ENCODE assay signal across 15 cellular contexts in genomic region chrX:96183843-96184242, GRCh38.
DNase-seq lines count a peak whose midpoint lies in the region; ATAC-seq, FAIRE-seq and TF ChIP-seq lines count a peak whose summit lies in the region.
"Had no signal": no experiment of that assay in that cellular context is flagged by ENCODE, and none has a peak within 500 bp of the region (broad histone marks: within the 10 kb centered on the region; RNA-seq: fewer than 3 reads in every experiment).

No MANE protein-coding gene starts in this region.

- FAIRE-seq in urothelium cell line (lab: Jason Lieb, UNC): no peak

- no peaks in the 10 kb centered on the region for H3K27me3 Mint-ChIP-seq in activated T-cell treated with anti-CD3 and anti-CD28 coated beads, Interleukin-2, amount 50 U/mL, for 4 hours (ENCODE audit: low read depth)
- H3K27me3 Mint-ChIP-seq: activated naive CD8-positive, alpha-beta T cell; IgD-negative memory B cell had no signal

- intact Hi-C loops in right cardiac atrium (cut with DNase I): no loop called here

- H3K36me3 Mint-ChIP-seq in activated T-cell treated with anti-CD3 and anti-CD28 coated beads, Interleukin-2, amount 50 U/mL, for 4 hours (ENCODE audit: insufficient read depth): no peaks in the 10 kb centered on the region
- H3K36me3 Mint-ChIP-seq: activated naive CD8-positive, alpha-beta T cell; IgD-negative memory B cell; natural killer cell had no signal

- 48% methylated on average over 3 of the region's 3 CpGs for WGBS in right cardiac atrium

- H3K27me3 ChIP-seq in cardiac muscle cell (no peaks in the 10 kb centered on the region), right cardiac atrium (ENCODE audit: control insufficient read depth, insufficient read depth) (no peaks in the 10 kb centered on the region), RWPE2 (ENCODE audit: insufficient read depth, poor library complexity, severe bottlenecking) (no peaks in the 10 kb centered on the region)

- H3K4me1 ChIP-seq in cardiac muscle cell (ENCODE audit: low read depth): peaks cover 7% of the 10 kb centered on the region
- H3K4me1 ChIP-seq in right cardiac atrium (ENCODE audit: control insufficient read depth, insufficient read depth, low read length): no peaks in the 10 kb centered on the region
- H3K4me1 ChIP-seq in RWPE2 (ENCODE audit: insufficient read depth, poor library complexity, severe bottlenecking): no peaks in the 10 kb centered on the region
- H3K4me1 ChIP-seq: BLaER1 treated with 17β-estradiol and CSF1 and Interleukin-3, amounts not matched to agents 10 nM and 100 nM; uterus had no signal

- H3K36me3 ChIP-seq in cardiac muscle cell (no peaks in the 10 kb centered on the region), RWPE2 (ENCODE audit: low read depth) (no peaks in the 10 kb centered on the region)
- H3K36me3 ChIP-seq: BLaER1 treated with 17β-estradiol and CSF1 and Interleukin-3, amounts not matched to agents 10 nM and 100 nM; HAP-1; uterus had no signal

- no peak overlapping the region for H3K4me3 Mint-ChIP-seq in activated T-cell treated with anti-CD3 and anti-CD28 coated beads, Interleukin-2, amount 50 U/mL, for 4 hours
- H3K4me3 Mint-ChIP-seq: activated naive CD8-positive, alpha-beta T cell; IgD-negative memory B cell; natural killer cell had no signal

- H3K27ac ChIP-seq in cardiac muscle cell (no peak overlapping the region), right cardiac atrium (ENCODE audit: low read length) (no peak overlapping the region), RWPE2 (ENCODE audit: poor library complexity, severe bottlenecking) (no peak overlapping the region)
- H3K27ac ChIP-seq: BLaER1 treated with 17β-estradiol and CSF1 and Interleukin-3, amounts not matched to agents 10 nM and 100 nM; uterus had no signal

- peaks cover 4% of the 10 kb centered on the region for H3K9me3 Mint-ChIP-seq in activated T-cell treated with anti-CD3 and anti-CD28 coated beads, Interleukin-2, amount 50 U/mL, for 4 hours
- H3K9me3 Mint-ChIP-seq: IgD-negative memory B cell had no signal

- ATAC-seq in right cardiac atrium (no peak), RWPE2 (ENCODE audit: low read depth) (no peak), HG02885 (IDR thresholded peaks at IDR 0.05; ENCODE audit: poor library complexity, unreplicated experiment) (no peak)
- no peak for ATAC-seq in activated T-cell treated with anti-CD3 and anti-CD28 coated beads, Interleukin-2, amount 50 U/mL, for 4 hours
- ATAC-seq: activated CD4-positive, CD25-positive, alpha-beta regulatory T cell treated with anti-CD3 and anti-CD28 coated beads, Interleukin-2, amount 50 U/mL, for 24 hours; natural killer cell had no signal

- TF ChIP-seq CTCF in cardiac muscle cell (IDR thresholded peaks at IDR 0.05; ENCODE audit: low read depth, low read length) (peak; percentile 25), RWPE2 (IDR thresholded peaks at IDR 0.05; ENCODE audit: poor library complexity, severe bottlenecking) (peak; percentile 38)

- peak in 1 of 2 donors; percentile 2 for DNase-seq in cardiac muscle cell (ENCODE audit: low read depth in 1 of 2, low spot score in 1 of 2)
- no peak for DNase-seq in right cardiac atrium
- DNase-seq in RWPE2 (ENCODE audit: low spot score): no peak
- peak; percentile 3 for DNase-seq in iPS-NIHi11 (ENCODE audit: low spot score)
- DNase-seq in urothelium cell line (ENCODE audit: low spot score): peak; percentile 2
- no peak for DNase-seq in 8988T
- no peak for DNase-seq in activated T-cell treated with anti-CD3 and anti-CD28 coated beads, Interleukin-2, amount 50 U/mL, for 4 hours
- DNase-seq: natural killer cell, uterus had no signal

- no peak overlapping the region for H3K4me3 ChIP-seq in cardiac muscle cell
- H3K4me3 ChIP-seq in right cardiac atrium (ENCODE audit: low read length): no peak overlapping the region
- H3K4me3 ChIP-seq in RWPE2 (ENCODE audit: severe bottlenecking): no peak overlapping the region
- H3K4me3 ChIP-seq: BLaER1 treated with 17β-estradiol and CSF1 and Interleukin-3, amounts not matched to agents 10 nM and 100 nM; HAP-1; uterus had no signal

- H3K4me1 Mint-ChIP-seq in activated T-cell treated with anti-CD3 and anti-CD28 coated beads, Interleukin-2, amount 50 U/mL, for 4 hours (ENCODE audit: low read depth): no peaks in the 10 kb centered on the region
- H3K4me1 Mint-ChIP-seq: IgD-negative memory B cell, natural killer cell had no signal

- H3K9me3 ChIP-seq in cardiac muscle cell (ENCODE audit: low read depth): no peaks in the 10 kb centered on the region
- no peaks in the 10 kb centered on the region for H3K9me3 ChIP-seq in right cardiac atrium (ENCODE audit: control insufficient read depth, low read length)
- H3K9me3 ChIP-seq in RWPE2 (ENCODE audit: severe bottlenecking): no peaks in the 10 kb centered on the region
- H3K9me3 ChIP-seq: BLaER1 treated with 17β-estradiol and CSF1 and Interleukin-3, amounts not matched to agents 10 nM and 100 nM; HAP-1; uterus had no signal

Comparison
In these comparisons a context has a peak if more than half of its experiments do, and no peak if none do; other contexts are left out.
1. DNase-seq: peak in iPS-NIHi11 (single experiment) and urothelium cell line (single experiment); none in right cardiac atrium (0 of 3), RWPE2 (single experiment), 8988T (single experiment) and activated T-cell treated with anti-CD3 and anti-CD28 coated beads, Interleukin-2, amount 50 U/mL, for 4 hours (single experiment).